In the genomic region with DNA sequence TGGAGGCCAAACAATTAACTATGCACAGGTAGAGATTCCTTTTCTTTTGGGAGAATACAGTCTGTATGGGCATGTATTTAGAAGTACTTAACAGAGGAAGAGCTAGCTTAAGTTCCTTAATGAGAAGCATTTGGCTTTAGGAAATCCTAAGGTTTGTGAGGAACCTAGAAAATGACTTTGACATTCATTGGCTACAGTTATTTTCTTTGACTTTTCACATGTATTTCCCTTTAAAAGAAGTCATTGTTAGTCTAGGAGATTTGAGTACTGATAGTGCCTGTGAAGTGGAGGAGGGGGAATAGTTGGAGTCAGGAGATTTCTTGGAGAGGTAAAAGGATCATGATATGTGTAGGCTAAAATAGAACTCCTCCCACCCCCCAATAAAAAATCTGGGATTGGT, we compare ENCODE assay signal across 31 cellular contexts. TPM values are rescaled to one million over a fixed set of nuclear protein-coding genes. Genes with fewer than 3 reads are reported as not detected.
DNase-seq lines count a peak whose midpoint lies in the region; ATAC-seq, FAIRE-seq and TF ChIP-seq lines count a peak whose summit lies in the region.
"Had no signal": no experiment of that assay in that cellular context is flagged by ENCODE, and none has a peak within 500 bp of the region (broad histone marks: within the 10 kb centered on the region; RNA-seq: fewer than 3 reads in every experiment).

No MANE protein-coding gene starts in this region.

- H3K27ac ChIP-seq in SK-N-SH (ENCODE audit: low read depth in 2 of 2, low read length in 1 of 2) (no peak overlapping the region), GM12878 (ENCODE audit: control insufficient read depth, insufficient read depth) (no peak overlapping the region), SJCRH30 (no peak overlapping the region)
- H3K27ac ChIP-seq: brain microvascular endothelial cell, dorsolateral prefrontal cortex, right atrium auricular region, SJSA1, testis had no signal

- RAD21 ChIA-PET in GM12878 (lab: Charles Lee; ENCODE audit: unreplicated experiment), result no interaction called here

- no peak overlapping the region for H3K4me3 Mint-ChIP-seq in activated naive CD8-positive, alpha-beta T cell treated with anti-CD3 and anti-CD28 coated beads for 36 hours
- H3K4me3 Mint-ChIP-seq: activated T-helper 17 cell treated with anti-CD3 and anti-CD28 coated beads, Interleukin-2, amount 50 U/mL, for 72 hours; CD14-positive monocyte had no signal

- no peaks in the 10 kb centered on the region for H3K9me3 ChIP-seq in SK-N-SH
- no peaks in the 10 kb centered on the region for H3K9me3 ChIP-seq in HAP-1
- no peaks in the 10 kb centered on the region for H3K9me3 ChIP-seq in GM12878 (replicated peaks; ENCODE audit: control insufficient read depth, insufficient read depth, low read length)
- no peaks in the 10 kb centered on the region for H3K9me3 ChIP-seq in SJCRH30 (replicated peaks)
- H3K9me3 ChIP-seq: right atrium auricular region, SJSA1, testis had no signal

- H3K4me3 ChIP-seq in SK-N-SH (ENCODE audit: low read depth in 2 of 2, low read length in 1 of 2), result no peak overlapping the region; a peak in 1 of 4 replicates
- H3K4me3 ChIP-seq in HAP-1, result no peak overlapping the region
- H3K4me3 ChIP-seq in GM12878, result 0 out of 2 replicates have a peak overlapping the region, but pooled peaks have one; percentile 5
- H3K4me3 ChIP-seq in SJCRH30, result no peak overlapping the region
- H3K4me3 ChIP-seq: dorsolateral prefrontal cortex, right atrium auricular region, SJSA1, testis had no signal

- H3K4me1 ChIP-seq in SK-N-SH (ENCODE audit: control insufficient read depth in 1 of 2, insufficient read depth in 2 of 2, low read depth in 1 of 2, low read length in 1 of 2) (no peaks in the 10 kb centered on the region; a peak in 2 of 4 replicates), HAP-1 (peaks cover 31% of the 10 kb centered on the region), GM12878 (ENCODE audit: control insufficient read depth, insufficient read depth, low read length) (peaks cover 2% of the 10 kb centered on the region), SJCRH30 (no peaks in the 10 kb centered on the region)

- intact Hi-C loops in GM12878 (cut with micrococcal nuclease; ENCODE audit: unreplicated experiment), result loop anchor here (5.0 to 10.0 kb wide), 2 partner anchors 147 to 194 kb away; a partner anchor contains a TSS

- POLR2A ChIA-PET in SK-N-SH (lab: Yijun Ruan, JAX), result no interaction called here
- POLR2A ChIA-PET in GM12878 (lab: Charles Lee), result no interaction called here

- H2AFZ ChIP-seq in SK-N-SH (ENCODE audit: low read depth), result no peak overlapping the region
- H2AFZ ChIP-seq in GM12878 (ENCODE audit: control insufficient read depth, low read depth, low read length), result peak overlapping the region; percentile 10; the same call in 1 of the 2 replicates

- H3K9me3 Mint-ChIP-seq in activated naive CD8-positive, alpha-beta T cell treated with anti-CD3 and anti-CD28 coated beads for 36 hours, result no peaks in the 10 kb centered on the region
- H3K9me3 Mint-ChIP-seq: activated T-helper 17 cell treated with anti-CD3 and anti-CD28 coated beads, Interleukin-2, amount 50 U/mL, for 72 hours; CD14-positive monocyte had no signal

- no peaks in the 10 kb centered on the region for H4K20me1 ChIP-seq in SK-N-SH (ENCODE audit: insufficient read depth)
- H4K20me1 ChIP-seq in GM12878 (ENCODE audit: control insufficient read depth, insufficient read depth), result no peaks in the 10 kb centered on the region

- TF ChIP-seq EP300 in SK-N-SH (IDR thresholded peaks at IDR 0.05; ENCODE audit: borderline replicate concordance in 1 of 2, low read depth in 1 of 2, low read length in 1 of 2) (no peak), GM12878 (IDR thresholded peaks at IDR 0.05; ENCODE audit: borderline replicate concordance in 1 of 2, control insufficient read depth in 1 of 2, low read depth in 2 of 2, low read length in 2 of 2) (no peak)

- H3F3A ChIP-seq in SK-N-SH (replicated peaks; ENCODE audit: insufficient read depth), result peaks cover 23% of the 10 kb centered on the region

- SMC1A ChIA-PET in GM12878 (lab: Charles Lee; ENCODE audit: uncharacterized antibody, unreplicated experiment), result no interaction called here

- BruUV-seq in GM12878 (replicated peaks; lab: Mats Ljungman, UMichigan), result no TSS peak

- H3K36me3 ChIP-seq in SK-N-SH (replicated peaks in 1 of 2; ENCODE audit: control insufficient read depth in 1 of 2, insufficient read depth in 2 of 2, low read length in 1 of 2) (peaks cover 0 to 6% of the 10 kb centered on the region in 2 experiments), HAP-1 (replicated peaks) (peaks cover 42% of the 10 kb centered on the region), GM12878 (ENCODE audit: control insufficient read depth in 2 of 2, insufficient read depth in 2 of 2, low read length in 1 of 2) (peaks cover 0 to 1% of the 10 kb centered on the region in 2 experiments; a peak in 2 of 4 replicates), SJCRH30 (peaks cover 30% of the 10 kb centered on the region)
- H3K36me3 ChIP-seq: brain microvascular endothelial cell, right atrium auricular region had no signal

- in situ Hi-C loops in HAP-1 (cut with MboI; ENCODE audit: low sequenced_read_pairs), result no loop called here
- in situ Hi-C loops in GM12878 (cut with MboI), result no loop called here

- TF ChIP-seq CTCF in SK-N-SH (IDR thresholded peaks at IDR 0.05) (no peak), GM12878 (IDR thresholded peaks at IDR 0.05 in 2 of 3, conservative IDR thresholded peaks at IDR 0.05 in 1 of 3; ENCODE audit: control insufficient read depth in 2 of 3, extremely low read depth in 1 of 3, insufficient read depth in 1 of 3, low read depth in 3 of 3, low read length in 3 of 3) (no peak)

- TF ChIP-seq RAD21 in SK-N-SH (IDR thresholded peaks at IDR 0.05; ENCODE audit: low read length) (no peak), GM12878 (IDR thresholded peaks at IDR 0.05; ENCODE audit: insufficient read depth, low read depth, low read length) (no peak)

- FAIRE-seq in GM12878 (lab: Jason Lieb, UNC), result no peak

- peaks cover 12% of the 10 kb centered on the region for H3K4me1 Mint-ChIP-seq in activated naive CD8-positive, alpha-beta T cell treated with anti-CD3 and anti-CD28 coated beads for 36 hours

- H3K27me3 ChIP-seq in SK-N-SH (ENCODE audit: insufficient read depth) (no peaks in the 10 kb centered on the region), HAP-1 (ENCODE audit: low read depth) (no peaks in the 10 kb centered on the region), GM12878 (replicated peaks in 1 of 2; ENCODE audit: control insufficient read depth in 2 of 2, insufficient read depth in 2 of 2, low read length in 1 of 2) (no peaks in the 10 kb centered on the region), SJCRH30 (no peaks in the 10 kb centered on the region)
- H3K27me3 ChIP-seq: brain microvascular endothelial cell, dorsolateral prefrontal cortex, right atrium auricular region, SJSA1, testis had no signal

- H3K36me3 Mint-ChIP-seq in activated naive CD8-positive, alpha-beta T cell treated with anti-CD3 and anti-CD28 coated beads for 36 hours, result peaks cover 38% of the 10 kb centered on the region

- H3K79me2 ChIP-seq in SK-N-SH (ENCODE audit: insufficient read depth) (peaks cover 64% of the 10 kb centered on the region), GM12878 (ENCODE audit: control insufficient read depth, insufficient read depth, low read length) (peaks cover 53% of the 10 kb centered on the region)

- no peak overlapping the region for H3K9ac ChIP-seq in SK-N-SH
- H3K9ac ChIP-seq in GM12878 (ENCODE audit: control insufficient read depth, insufficient read depth, low read length), result no peak overlapping the region

- peak overlapping the region; percentile 1; the same call in 1 of the 2 replicates for H3K4me2 ChIP-seq in SK-N-SH
- peak overlapping the region; percentile 13; the same call in 1 of the 2 replicates for H3K4me2 ChIP-seq in GM12878 (ENCODE audit: control insufficient read depth, insufficient read depth)

- DNase-seq in SK-N-SH, result no peak
- peak; percentile 29 to 91 for DNase-seq in HAP-1 (ENCODE audit: low spot score in 2 of 2)
- no peak for DNase-seq in GM12878 (ENCODE audit: low read depth, low spot score)
- DNase-seq in left kidney (ENCODE audit: low read depth, low spot score), result peak; percentile 17
- DNase-seq in activated naive CD8-positive, alpha-beta T cell treated with anti-CD3 and anti-CD28 coated beads for 36 hours, result no peak
- DNase-seq in HuH-7.5 (ENCODE audit: low spot score), result no peak
- no peak for DNase-seq in SJCRH30
- DNase-seq: 8988T; activated CD4-positive, alpha-beta T cell treated with anti-CD3 and anti-CD28 coated beads, Interleukin-2, amount 50 U/mL, for 4 hours; activated CD4-positive, CD25-positive, alpha-beta regulatory T cell; activated CD8-positive, alpha-beta memory T cell treated with anti-CD3 and anti-CD28 coated beads, Interleukin-2, amount 50 U/mL, for 48 hours; activated naive CD4-positive, alpha-beta T cell treated with anti-CD3 and anti-CD28 coated beads, Interleukin-2, amount 50 U/mL, for 16 hours; amniotic stem cell; brain microvascular endothelial cell; Calu3; DMS79; dorsolateral prefrontal cortex; hippocampal formation; NCI-H1092 treated with DMSO at 0.1 percent for 48 hours; NCI-H1694 treated with DMSO at 0.1 percent for 48 hours; NCI-H2171; NCI-H510A; stimulated activated CD4-positive, alpha-beta T cell treated with anti-CD3 and anti-CD28 coated beads, Interleukin-1b, Interleukin-23, amount 100 ng/mL, for 48 hours; stimulated activated naive CD8-positive, alpha-beta T cell treated with anti-CD3 and anti-CD28 coated beads, Interleukin-15, Interleukin-2, amounts not matched to agents 100 U/mL and 50 U/mL, for 24 hours; testis had no signal

- CTCF ChIA-PET in SK-N-SH (lab: Yijun Ruan, JAX) (no interaction called here), GM12878 (lab: Yijun Ruan, JAX) (no interaction called here)

- no peak for TF ChIP-seq POLR2A in GM12878 (IDR thresholded peaks at IDR 0.05; ENCODE audit: low read depth, low read length)

- H3K9me2 ChIP-seq in SK-N-SH, result no peaks in the 10 kb centered on the region

- H3K27me3 Mint-ChIP-seq in activated naive CD8-positive, alpha-beta T cell treated with anti-CD3 and anti-CD28 coated beads for 36 hours, result no peaks in the 10 kb centered on the region
- H3K27me3 Mint-ChIP-seq: activated T-helper 17 cell treated with anti-CD3 and anti-CD28 coated beads, Interleukin-2, amount 50 U/mL, for 72 hours had no signal

- ATAC-seq in SK-N-SH treated with all-trans-retinoic acid at 6 μM for 48 hours (no peak), GM12878 (no peak)
- ATAC-seq: activated T-helper 17 cell treated with anti-CD3 and anti-CD28 coated beads, Interleukin-2, amount 50 U/mL, for 72 hours; left lobe of liver; stimulated activated naive CD8-positive, alpha-beta T cell treated with anti-CD3 and anti-CD28 coated beads, Interleukin-15, Interleukin-2, amounts not matched to agents 100 U/mL and 50 U/mL, for 24 hours had no signal

- H3K27ac Mint-ChIP-seq in activated naive CD8-positive, alpha-beta T cell treated with anti-CD3 and anti-CD28 coated beads for 36 hours, result no peak overlapping the region
- H3K27ac Mint-ChIP-seq: activated T-helper 17 cell treated with anti-CD3 and anti-CD28 coated beads, Interleukin-2, amount 50 U/mL, for 72 hours; CD14-positive monocyte had no signal

RNA-seq across cellular contexts. Expression of a gene that starts 3.6 kb away (rescaled TPM):
- polyA plus RNA-seq in SK-N-SH (2012; rRNA removed) (13.5 and 17.3 TPM in 2 replicates), GM12878 (2011; rRNA removed) (102 and 137 TPM in 2 replicates), GM12878 (2014; fragmentation: Illumina TruSeq; extraction: Trizol) (66.3 and 77.4 TPM in 2 replicates), GM12878 (2014; fragmentation: Nextera tagmentation; extraction: Ambion mirVana) (10 to 100 TPM; 33.9 to 46.6 TPM), GM12878 (2014; rRNA removed) (83.7 and 92.8 TPM in 2 replicates), GM12878 (2016; fragmentation: Nextera tagmentation; extraction: Ambion mirVana) (100 to 1,000 TPM; 144 to 159 TPM)
- polyA plus RNA-seq in SK-N-SH (2012; cell fraction: cytosol; rRNA removed), result 11.4 and 12.5 TPM in 2 replicates
- 19.5 and 21.2 TPM in 2 replicates for polyA plus RNA-seq in SK-N-SH (2012; cell fraction: nucleus; rRNA removed)
- 445 and 466 TPM in 2 replicates for total RNA-seq in GM12878 (2013; cell fraction: nucleolus; rRNA removed)
- total RNA-seq in GM12878 (2014; rRNA removed) (137 and 153 TPM in 2 replicates), GM12878 (2014; rRNA removed; fragmentation: Illumina TruSeq; extraction: Trizol) (152 and 160 TPM in 2 replicates), GM12878 (2021) (135 and 159 TPM in 2 replicates)
- polyA plus RNA-seq in GM12878 (2011; ENCODE audit: low read depth), result 17.2 TPM
- polyA plus RNA-seq in GM12878 (2011; cell fraction: cytosol; rRNA removed), result 58.9 and 59.9 TPM in 2 replicates
- polyA plus RNA-seq in GM12878 (2011; cell fraction: nucleus; rRNA removed), result 77.4 and 130 TPM in 2 replicates
- polyA plus RNA-seq in GM12878 (2012), result 31.1 and 37.7 TPM in 2 replicates
- polyA minus RNA-seq in GM12878 (2011; rRNA and poly(A)+ RNA removed), result 78.1 and 102 TPM in 2 replicates
- 38.1 and 71.1 TPM in 2 replicates for polyA minus RNA-seq in GM12878 (2011; cell fraction: cytosol; rRNA and poly(A)+ RNA removed)
- 58.9 and 138 TPM in 2 replicates for polyA minus RNA-seq in GM12878 (2011; cell fraction: nucleus; rRNA and poly(A)+ RNA removed)
- 100 to 1,000 TPM; 147 to 149 TPM for total RNA-seq in activated naive CD8-positive, alpha-beta T cell treated with anti-CD3 and anti-CD28 coated beads for 36 hours
- 93.6 and 114 TPM in 2 replicates for total RNA-seq in SJCRH30 (2014; rRNA removed; shearing (Covaris generic))

Comparison
In these comparisons a context has a peak if more than half of its experiments do, and no peak if none do; other contexts are left out.
1. DNase-seq: peak in HAP-1 (2 of 2) and left kidney (single experiment); none in SK-N-SH (single experiment), GM12878 (single experiment), activated naive CD8-positive, alpha-beta T cell treated with anti-CD3 and anti-CD28 coated beads for 36 hours (single experiment), HuH-7.5 (single experiment) and SJCRH30 (0 of 2).